23 cellular contexts compared by ENCODE assay signal in the genomic region with DNA sequence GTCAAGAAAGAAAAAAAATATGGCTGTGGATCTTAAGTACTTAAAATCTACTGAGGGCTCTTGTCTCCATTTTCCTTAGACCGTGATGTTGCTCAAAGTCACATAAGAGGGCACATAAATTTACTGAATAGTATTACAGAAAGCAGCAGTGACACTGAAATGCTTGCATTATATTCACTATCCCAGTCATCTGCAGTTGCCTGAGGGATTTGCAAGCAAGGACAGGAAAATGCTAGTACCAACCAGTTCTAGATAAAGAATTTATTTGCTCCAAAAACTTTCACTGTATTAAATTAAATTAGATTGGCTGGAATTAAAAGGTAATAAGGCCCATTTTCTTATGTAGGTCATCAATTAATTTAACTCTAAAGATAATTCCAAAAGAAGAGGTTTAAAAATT.
DNase-seq lines count a peak whose midpoint lies in the region; ATAC-seq, FAIRE-seq and TF ChIP-seq lines count a peak whose summit lies in the region.
"Had no signal": no experiment of that assay in that cellular context is flagged by ENCODE, and none has a peak within 500 bp of the region (broad histone marks: within the 10 kb centered on the region; RNA-seq: fewer than 3 reads in every experiment).

No MANE protein-coding gene starts in this region.

- H3K27me3 Mint-ChIP-seq in nephron (ENCODE audit: low read depth) = no peaks in the 10 kb centered on the region
- no peaks in the 10 kb centered on the region for H3K27me3 Mint-ChIP-seq in activated naive CD8-positive, alpha-beta T cell treated with anti-CD3 and anti-CD28 coated beads, Interleukin-2, amount 50 U/mL, for 24 hours
- H3K27me3 Mint-ChIP-seq: B cell had no signal

- H3K4me1 Mint-ChIP-seq in nephron = peaks cover 14% of the 10 kb centered on the region
- no peaks in the 10 kb centered on the region for H3K4me1 Mint-ChIP-seq in activated naive CD8-positive, alpha-beta T cell treated with anti-CD3 and anti-CD28 coated beads, Interleukin-2, amount 50 U/mL, for 24 hours

- H3K9ac ChIP-seq in subcutaneous abdominal adipose tissue (ENCODE audit: low read length in 5 of 5) = no peak overlapping the region
- H3K9ac ChIP-seq: BLaER1 treated with 17β-estradiol and CSF1 and Interleukin-3, amounts not matched to agents 10 nM and 100 nM had no signal

- FAIRE-seq in bronchial epithelial cell (lab: Jason Lieb, UNC) = no peak
- FAIRE-seq: A549, D721Med, G401.6, GM12891, GM19239 had no signal

- H3K4me3 Mint-ChIP-seq in nephron = no peak overlapping the region
- H3K4me3 Mint-ChIP-seq in activated naive CD8-positive, alpha-beta T cell treated with anti-CD3 and anti-CD28 coated beads, Interleukin-2, amount 50 U/mL, for 24 hours = no peak overlapping the region
- H3K4me3 Mint-ChIP-seq: B cell; CD4-positive, alpha-beta T cell; CD8-positive, alpha-beta T cell had no signal

- peak overlapping the region in 2 of 3 experiments; percentile 15 to 18 for H3K27ac Mint-ChIP-seq in nephron
- no peak overlapping the region for H3K27ac Mint-ChIP-seq in activated naive CD8-positive, alpha-beta T cell treated with anti-CD3 and anti-CD28 coated beads, Interleukin-2, amount 50 U/mL, for 24 hours
- H3K27ac Mint-ChIP-seq: B cell; CD4-positive, alpha-beta T cell; CD8-positive, alpha-beta T cell had no signal

- H3K27ac ChIP-seq in foreskin keratinocyte = no peak overlapping the region
- peak overlapping the region; percentile 9 for H3K27ac ChIP-seq in subcutaneous abdominal adipose tissue (ENCODE audit: low read depth, low read length)
- no peak overlapping the region for H3K27ac ChIP-seq in tibial artery
- H3K27ac ChIP-seq: 22Rv1; A549; BLaER1 treated with 17β-estradiol and CSF1 and Interleukin-3, amounts not matched to agents 10 nM and 100 nM; C4-2B had no signal

- no peak for ATAC-seq in foreskin keratinocyte
- no peak for ATAC-seq in activated naive CD8-positive, alpha-beta T cell treated with anti-CD3 and anti-CD28 coated beads, Interleukin-2, amount 50 U/mL, for 24 hours
- ATAC-seq: A549; CD8-positive, alpha-beta T cell had no signal

- no peaks in the 10 kb centered on the region for H3K9me3 ChIP-seq in subcutaneous abdominal adipose tissue (ENCODE audit: control insufficient read depth in 5 of 5, low read length in 5 of 5)
- H3K9me3 ChIP-seq in tibial artery = no peaks in the 10 kb centered on the region
- H3K9me3 ChIP-seq: A549; BLaER1 treated with 17β-estradiol and CSF1 and Interleukin-3, amounts not matched to agents 10 nM and 100 nM; Caco-2 had no signal

- DNase-seq in bronchial epithelial cell (ENCODE audit: low read depth) (peak; percentile 64), foreskin keratinocyte (peak; percentile 6 to 39), germinal center (ENCODE audit: low spot score) (no peak), tibial artery (no peak)
- DNase-seq in activated naive CD8-positive, alpha-beta T cell treated with anti-CD3 and anti-CD28 coated beads, Interleukin-2, amount 50 U/mL, for 24 hours = no peak
- DNase-seq: AML-193; Caco-2; Calu3; CD4-positive, alpha-beta T cell; CD8-positive, alpha-beta T cell; DMS79 treated with DMSO at 0.1 percent for 48 hours; GF-D8 had no signal

- H3K4me1 ChIP-seq in foreskin keratinocyte (peaks cover 5% of the 10 kb centered on the region), subcutaneous abdominal adipose tissue (ENCODE audit: control insufficient read depth in 5 of 5, insufficient read depth in 5 of 5, low read length in 5 of 5) (peaks cover 0 to 17% (median 12%) of the 10 kb centered on the region in 5 donors), tibial artery (no peaks in the 10 kb centered on the region)
- H3K4me1 ChIP-seq: A549, Caco-2 had no signal

- H3K4me3 ChIP-seq in bronchial epithelial cell (ENCODE audit: low read depth, low read length) = no peak overlapping the region
- no peak overlapping the region for H3K4me3 ChIP-seq in subcutaneous abdominal adipose tissue (ENCODE audit: low read depth in 1 of 5, low read length in 5 of 5)
- H3K4me3 ChIP-seq in tibial artery = no peak overlapping the region
- H3K4me3 ChIP-seq: A549; BLaER1 treated with 17β-estradiol and CSF1 and Interleukin-3, amounts not matched to agents 10 nM and 100 nM had no signal

- no peaks in the 10 kb centered on the region for H3K27me3 ChIP-seq in bronchial epithelial cell (ENCODE audit: control insufficient read depth, insufficient read depth, low read length)
- H3K27me3 ChIP-seq in foreskin keratinocyte = no peaks in the 10 kb centered on the region
- H3K27me3 ChIP-seq in subcutaneous abdominal adipose tissue (ENCODE audit: control insufficient read depth in 5 of 5, insufficient read depth in 4 of 5, low read length in 5 of 5) = no peaks in the 10 kb centered on the region
- H3K27me3 ChIP-seq in tibial artery = no peaks in the 10 kb centered on the region
- H3K27me3 ChIP-seq: BLaER1 treated with 17β-estradiol and CSF1 and Interleukin-3, amounts not matched to agents 10 nM and 100 nM had no signal

- TF ChIP-seq CTCF in bronchial epithelial cell (IDR thresholded peaks at IDR 0.05; ENCODE audit: insufficient read depth, low read length, severe bottlenecking) (no peak), foreskin keratinocyte (conservative IDR thresholded peaks at IDR 0.05) (no peak), nephron (IDR thresholded peaks at IDR 0.05; ENCODE audit: unreplicated experiment in 3 of 3) (no peak), tibial artery (IDR thresholded peaks at IDR 0.05) (no peak)

- H3K36me3 Mint-ChIP-seq in nephron (ENCODE audit: low read depth) = no peaks in the 10 kb centered on the region
- H3K36me3 Mint-ChIP-seq in activated naive CD8-positive, alpha-beta T cell treated with anti-CD3 and anti-CD28 coated beads, Interleukin-2, amount 50 U/mL, for 24 hours (ENCODE audit: low read depth) = no peaks in the 10 kb centered on the region
- H3K36me3 Mint-ChIP-seq: CD8-positive, alpha-beta T cell had no signal

- no peaks in the 10 kb centered on the region for H3K9me3 Mint-ChIP-seq in nephron
- no peaks in the 10 kb centered on the region for H3K9me3 Mint-ChIP-seq in activated naive CD8-positive, alpha-beta T cell treated with anti-CD3 and anti-CD28 coated beads, Interleukin-2, amount 50 U/mL, for 24 hours
- H3K9me3 Mint-ChIP-seq: CD4-positive, alpha-beta T cell; CD8-positive, alpha-beta T cell had no signal

- H3K36me3 ChIP-seq in bronchial epithelial cell (ENCODE audit: control insufficient read depth, insufficient read depth, low read length) = no peaks in the 10 kb centered on the region
- H3K36me3 ChIP-seq in subcutaneous abdominal adipose tissue (ENCODE audit: control insufficient read depth in 5 of 5, insufficient read depth in 5 of 5, low read length in 5 of 5) = peaks cover 0 to 3% (median 0%) of the 10 kb centered on the region in 5 donors
- no peaks in the 10 kb centered on the region for H3K36me3 ChIP-seq in tibial artery
- H3K36me3 ChIP-seq: BLaER1 treated with 17β-estradiol and CSF1 and Interleukin-3, amounts not matched to agents 10 nM and 100 nM had no signal

- intact Hi-C loops in tibial artery (cut with DNase I; ENCODE audit: low total_unique reads) = no loop called here

Comparison
In these comparisons a context has a peak if more than half of its experiments do, and no peak if none do; other contexts are left out.
1. DNase-seq: peak in bronchial epithelial cell (single experiment) and foreskin keratinocyte (2 of 2); none in germinal center (single experiment), tibial artery (0 of 2) and activated naive CD8-positive, alpha-beta T cell treated with anti-CD3 and anti-CD28 coated beads, Interleukin-2, amount 50 U/mL, for 24 hours (single experiment).